26 cellular contexts compared by ENCODE assay signal in genomic region chr7:38185395-38185920, GRCh38. TPM values are rescaled to one million over a fixed set of nuclear protein-coding genes. Genes with fewer than 3 reads are reported as not detected.
DNase-seq lines count a peak whose midpoint lies in the region; ATAC-seq, FAIRE-seq and TF ChIP-seq lines count a peak whose summit lies in the region.
"Had no signal": no experiment of that assay in that cellular context is flagged by ENCODE, and none has a peak within 500 bp of the region (broad histone marks: within the 10 kb centered on the region; RNA-seq: fewer than 3 reads in every experiment).

No MANE protein-coding gene starts in this region.

- H3K27ac Mint-ChIP-seq in stimulated activated naive B cell treated with anti-CD40 and anti-IgM and Interleukin-4, amounts not matched to agents 10 μg/mL and 1 μg/mL and 100 μg/mL, for 72 hours, result peak overlapping the region; percentile 32
- H3K27ac Mint-ChIP-seq: activated CD8-positive, alpha-beta T cell treated with anti-CD3 and anti-CD28 coated beads for 36 hours; activated naive CD4-positive, alpha-beta T cell treated with anti-CD3 and anti-CD28 coated beads, Interleukin-2, amount 50 U/mL, for 72 hours; activated T-helper 17 cell treated with anti-CD3 and anti-CD28 coated beads, Interleukin-2, amount 50 U/mL, for 72 hours; CD4-positive, alpha-beta T cell had no signal

- TF ChIP-seq CTCF in mucosa of descending colon (IDR thresholded peaks at IDR 0.05), result no peak

- TF ChIP-seq POLR2A in GM12892 (IDR thresholded peaks at IDR 0.05; ENCODE audit: low read depth, low read length), result no peak

- H3K27ac ChIP-seq in mesendoderm (ENCODE audit: low read depth, low read length), result no peak overlapping the region
- H3K27ac ChIP-seq: gastrocnemius medialis, pancreas, SJCRH30, upper lobe of left lung had no signal

- H2BK120ac ChIP-seq in mesendoderm (ENCODE audit: low read depth, low read length), result no peak overlapping the region

- H3K79me1 ChIP-seq in mesendoderm (ENCODE audit: low read length), result peaks cover 22% of the 10 kb centered on the region

- H3K4me1 ChIP-seq in mesendoderm (ENCODE audit: control insufficient read depth, low read depth, low read length) (peaks cover 19% of the 10 kb centered on the region), mucosa of descending colon (ENCODE audit: low read depth) (peaks cover 2% of the 10 kb centered on the region)

- H3K4me3 ChIP-seq in mesendoderm (ENCODE audit: low read length) (no peak overlapping the region), mucosa of descending colon (no peak overlapping the region)
- H3K4me3 ChIP-seq: gastrocnemius medialis, pancreas, SJCRH30, upper lobe of left lung had no signal

- H3K27me3 Mint-ChIP-seq in stimulated activated naive B cell treated with anti-CD40 and anti-IgM and Interleukin-4, amounts not matched to agents 10 μg/mL and 1 μg/mL and 100 μg/mL, for 72 hours, result no peaks in the 10 kb centered on the region
- H3K27me3 Mint-ChIP-seq: activated CD8-positive, alpha-beta T cell treated with anti-CD3 and anti-CD28 coated beads for 36 hours; activated T-helper 17 cell treated with anti-CD3 and anti-CD28 coated beads, Interleukin-2, amount 50 U/mL, for 72 hours; CD4-positive, alpha-beta T cell had no signal

- H3K36me3 ChIP-seq in mesendoderm (ENCODE audit: control insufficient read depth, insufficient read depth, low read length) (no peaks in the 10 kb centered on the region), mucosa of descending colon (ENCODE audit: low read depth) (no peaks in the 10 kb centered on the region)
- H3K36me3 ChIP-seq: gastrocnemius medialis, pancreas, upper lobe of left lung had no signal

- DNase-seq in GM12892 (ENCODE audit: insufficient read length), result no peak
- DNase-seq in OCI-M1 (lab: John Stamatoyannopoulos, UW), result peak; percentile 31
- DNase-seq in mesendoderm, result peak; percentile 28
- no peak for DNase-seq in stimulated activated naive B cell treated with anti-CD40 and anti-IgM and Interleukin-4, amounts not matched to agents 10 μg/mL and 1 μg/mL and 100 μg/mL, for 72 hours
- no peak for DNase-seq in NCI-H1048 (lab: John Stamatoyannopoulos, UW)
- no peak for DNase-seq in NCI-H2107 (lab: John Stamatoyannopoulos, UW)
- DNase-seq in mucosa of descending colon, result no peak
- DNase-seq: activated CD4-positive, alpha-beta T cell treated with anti-CD3 and anti-CD28 coated beads for 1 hour; activated CD8-positive, alpha-beta T cell treated with anti-CD3 and anti-CD28 coated beads for 36 hours; CD4-positive, alpha-beta T cell; central memory CD4-positive, alpha-beta T cell; gastrocnemius medialis; H7; hippocampal formation; IMR-90; left cardiac atrium; mammary epithelial cell; NCI-H1105 treated with DMSO at 0.1 percent for 48 hours; NCI-H1930; NCI-H345; pancreas; SJCRH30; stimulated activated CD4-positive, alpha-beta T cell treated with anti-CD3 and anti-CD28 coated beads, Interleukin-2, amount 100 ng/mL, for 48 hours; upper lobe of left lung had no signal

- no peak overlapping the region for H2AK5ac ChIP-seq in mesendoderm (ENCODE audit: low read length)

- no peak overlapping the region for H4K8ac ChIP-seq in mesendoderm (ENCODE audit: low read depth, low read length)

- H2BK15ac ChIP-seq in mesendoderm (replicated peaks; ENCODE audit: low read depth), result no peak overlapping the region

- no peak overlapping the region for H3K18ac ChIP-seq in mesendoderm (ENCODE audit: low read length)

- no peak overlapping the region for H3K4me3 Mint-ChIP-seq in stimulated activated naive B cell treated with anti-CD40 and anti-IgM and Interleukin-4, amounts not matched to agents 10 μg/mL and 1 μg/mL and 100 μg/mL, for 72 hours
- H3K4me3 Mint-ChIP-seq: activated CD8-positive, alpha-beta T cell treated with anti-CD3 and anti-CD28 coated beads for 36 hours; activated T-helper 17 cell treated with anti-CD3 and anti-CD28 coated beads, Interleukin-2, amount 50 U/mL, for 72 hours; CD4-positive, alpha-beta T cell had no signal

- H3K4ac ChIP-seq in mesendoderm (ENCODE audit: low read depth, low read length), result no peak overlapping the region

- intact Hi-C loops in mucosa of descending colon (cut with DNase I, micrococcal nuclease), result no loop called here

- peaks cover 8 to 16% of the 10 kb centered on the region in 2 donors for H3K36me3 Mint-ChIP-seq in stimulated activated naive B cell treated with anti-CD40 and anti-IgM and Interleukin-4, amounts not matched to agents 10 μg/mL and 1 μg/mL and 100 μg/mL, for 72 hours

- H3K4me2 ChIP-seq in mesendoderm (ENCODE audit: low read length), result no peak overlapping the region

- H3K9ac ChIP-seq in mesendoderm (ENCODE audit: low read length), result no peak overlapping the region

- no peak for ATAC-seq in stimulated activated naive B cell treated with anti-CD40 and anti-IgM and Interleukin-4, amounts not matched to agents 10 μg/mL and 1 μg/mL and 100 μg/mL, for 72 hours (replicated peaks)
- no peak for ATAC-seq in mucosa of descending colon
- ATAC-seq: activated CD8-positive, alpha-beta T cell treated with anti-CD3 and anti-CD28 coated beads for 36 hours; activated naive CD4-positive, alpha-beta T cell treated with anti-CD3 and anti-CD28 coated beads, Interleukin-2, amount 50 U/mL, for 72 hours; activated T-helper 17 cell treated with anti-CD3 and anti-CD28 coated beads, Interleukin-2, amount 50 U/mL, for 72 hours; gastrocnemius medialis; left cardiac atrium had no signal

- H3K9me3 ChIP-seq in mucosa of descending colon, result no peaks in the 10 kb centered on the region
- H3K9me3 ChIP-seq: gastrocnemius medialis, pancreas, SJCRH30, upper lobe of left lung had no signal

- H4K5ac ChIP-seq in mesendoderm (ENCODE audit: low read length), result no peak overlapping the region

- peaks cover 41 to 63% of the 10 kb centered on the region in 2 donors for H3K4me1 Mint-ChIP-seq in stimulated activated naive B cell treated with anti-CD40 and anti-IgM and Interleukin-4, amounts not matched to agents 10 μg/mL and 1 μg/mL and 100 μg/mL, for 72 hours

- H3K23ac ChIP-seq in mesendoderm (ENCODE audit: low read length), result no peak overlapping the region

- peaks cover 0 to 3% of the 10 kb centered on the region in 2 donors for H3K9me3 Mint-ChIP-seq in stimulated activated naive B cell treated with anti-CD40 and anti-IgM and Interleukin-4, amounts not matched to agents 10 μg/mL and 1 μg/mL and 100 μg/mL, for 72 hours
- H3K9me3 Mint-ChIP-seq: activated CD8-positive, alpha-beta T cell treated with anti-CD3 and anti-CD28 coated beads for 36 hours; activated T-helper 17 cell treated with anti-CD3 and anti-CD28 coated beads, Interleukin-2, amount 50 U/mL, for 72 hours; CD4-positive, alpha-beta T cell had no signal

- WGBS in mesendoderm (ENCODE audit: extremely low coverage, insufficient coverage, low lambda C conversion rate), result no CpG with 5 or more reads among the region's 2 CpGs

- peaks cover 40% of the 10 kb centered on the region for H3K79me2 ChIP-seq in mesendoderm (ENCODE audit: control insufficient read depth, insufficient read depth, low read length)

- H3K56ac ChIP-seq in mesendoderm (ENCODE audit: low read length), result no peak overlapping the region

- no peak overlapping the region for H2BK5ac ChIP-seq in mesendoderm (ENCODE audit: low read length)

- H3K27me3 ChIP-seq in mesendoderm (ENCODE audit: insufficient read depth, low read length, poor library complexity), result no peaks in the 10 kb centered on the region
- H3K27me3 ChIP-seq: gastrocnemius medialis, pancreas, SJCRH30, upper lobe of left lung had no signal

- peak; percentile 40 for FAIRE-seq in GM12892 (lab: Jason Lieb, UNC)
- FAIRE-seq: pancreas had no signal

RNA-seq across cellular contexts. Expression of gene STARD3NL, which starts 7.4 kb away (rescaled TPM):
- polyA plus RNA-seq in GM12892 (2012; ENCODE audit: missing spikeins), result 41.7 TPM
- 33.4 TPM for polyA plus RNA-seq in mesendoderm (2013, experiment 1 of 2)
- 35.9 TPM for polyA plus RNA-seq in mesendoderm (2013, experiment 2 of 2)
- total RNA-seq in mucosa of descending colon, result 10 to 100 TPM; 24.7 to 30.0 (median 25.3) TPM

Comparison
In these comparisons a context has a peak if more than half of its experiments do, and no peak if none do; other contexts are left out.
1. DNase-seq: peak in OCI-M1 (single experiment) and mesendoderm (single experiment); none in GM12892 (single experiment), stimulated activated naive B cell treated with anti-CD40 and anti-IgM and Interleukin-4, amounts not matched to agents 10 μg/mL and 1 μg/mL and 100 μg/mL, for 72 hours (single experiment), NCI-H1048 (single experiment), NCI-H2107 (single experiment) and mucosa of descending colon (0 of 3).